9 cellular contexts compared by ENCODE assay signal in genomic region chr21:25895565-25896205, GRCh38.
DNase-seq lines count a peak whose midpoint lies in the region; FAIRE-seq and TF ChIP-seq lines count a peak whose summit lies in the region.
"Had no signal": no experiment of that assay in that cellular context is flagged by ENCODE, and none has a peak within 500 bp of the region (broad histone marks: within the 10 kb centered on the region; RNA-seq: fewer than 3 reads in every experiment).

No MANE protein-coding gene starts in this region.

- H3K27ac ChIP-seq in PC-9, result no peak overlapping the region
- H3K27ac ChIP-seq in neuronal stem cell (replicated peaks; ENCODE audit: low read length), result no peak overlapping the region
- H3K27ac ChIP-seq: SJSA1 had no signal

- H2AK5ac ChIP-seq in neuronal stem cell (ENCODE audit: low read depth, low read length), result no peak overlapping the region

- BruUV-seq in PC-9 (replicated peaks; lab: Mats Ljungman, UMichigan), result no TSS peak

- H2BK120ac ChIP-seq in neuronal stem cell (ENCODE audit: low read depth, low read length), result no peak overlapping the region

- CTCF ChIA-PET in PC-9 (lab: Charles Lee), result no interaction called here

- H3K14ac ChIP-seq in neuronal stem cell (ENCODE audit: low read length), result no peak overlapping the region

- H3K27ac Mint-ChIP-seq in neural crest cell (ENCODE audit: unreplicated experiment), result no peak overlapping the region

- no peak for DNase-seq in D721Med (ENCODE audit: insufficient read length, low spot score)
- DNase-seq in GM20000 (ENCODE audit: low spot score), result peak; percentile 24
- peak; percentile 31 for DNase-seq in HPDE6-E6E7 (ENCODE audit: extremely low spot score)
- DNase-seq in PC-9, result no peak
- DNase-seq in neural crest cell (ENCODE audit: low read depth, low spot score), result no peak
- DNase-seq in COLO668 (lab: John Stamatoyannopoulos, UW; ENCODE audit: unreplicated experiment), result no peak
- no peak for DNase-seq in neuronal stem cell (ENCODE audit: low spot score)

- H3K27me3 ChIP-seq in PC-9 (ENCODE audit: insufficient read depth, low read depth) (no peaks in the 10 kb centered on the region), neuronal stem cell (ENCODE audit: control insufficient read depth in 3 of 3, insufficient read depth in 3 of 3, low read depth in 1 of 3, low read length in 3 of 3) (no peaks in the 10 kb centered on the region)
- H3K27me3 ChIP-seq: SJSA1 had no signal

- no peak overlapping the region for H3K9ac ChIP-seq in neuronal stem cell (ENCODE audit: low read depth, low read length, poor library complexity)

- H4K20me1 ChIP-seq in PC-9 (ENCODE audit: insufficient read depth), result peaks cover 4% of the 10 kb centered on the region; the same call in 1 of the 2 replicates

- no peak overlapping the region for H2BK12ac ChIP-seq in neuronal stem cell (ENCODE audit: low read length)

- no peak overlapping the region for H3K23ac ChIP-seq in neuronal stem cell (ENCODE audit: low read depth, low read length, poor library complexity)

- peaks cover 53% of the 10 kb centered on the region for H3K36me3 Mint-ChIP-seq in neural crest cell (ENCODE audit: low read depth)

- no peaks in the 10 kb centered on the region for H3K79me1 ChIP-seq in neuronal stem cell (ENCODE audit: low read depth, low read length)

- TF ChIP-seq CTCF in D721Med (IDR thresholded peaks at IDR 0.05; ENCODE audit: insufficient read depth, missing control alignments) (peak; percentile 50), GM20000 (IDR thresholded peaks at IDR 0.05; ENCODE audit: extremely low read depth, missing control alignments) (no peak), PC-9 (conservative IDR thresholded peaks at IDR 0.05) (peak; percentile 47; the same call in 1 of the 2 replicates), neural crest cell (conservative IDR thresholded peaks at IDR 0.05) (peak; percentile 54)

- no peak overlapping the region for H4K8ac ChIP-seq in neuronal stem cell (ENCODE audit: low read depth, low read length)

- WGBS in neuronal stem cell (ENCODE audit: extremely low coverage in 2 of 2, insufficient read length in 2 of 2, insufficient replicate concordance in 1 of 2), 2 donors, result no CpG with 5 or more reads among the region's 6 CpGs

- no peak overlapping the region for H3K4me2 ChIP-seq in PC-9
- H3K4me2 ChIP-seq in neuronal stem cell (ENCODE audit: insufficient read depth, low read length, poor library complexity, severe bottlenecking), result no peak overlapping the region

- H3F3A ChIP-seq in PC-9 (ENCODE audit: insufficient read depth, low read depth), result no peaks in the 10 kb centered on the region

- H3K4me1 ChIP-seq in PC-9 (replicated peaks; ENCODE audit: insufficient read depth) (no peaks in the 10 kb centered on the region), neuronal stem cell (ENCODE audit: control insufficient read depth in 2 of 2, insufficient read depth in 1 of 2, low read depth in 1 of 2, low read length in 2 of 2) (no peaks in the 10 kb centered on the region)
- H3K4me1 ChIP-seq: SJSA1 had no signal

- H3K9me3 Mint-ChIP-seq in neural crest cell, result peaks cover 7% of the 10 kb centered on the region

- H3K36me3 ChIP-seq in PC-9 (ENCODE audit: low read depth) (0 out of 2 replicates have a peak, but pooled peaks cover 3% of the 10 kb centered on the region), neuronal stem cell (replicated peaks in 1 of 2; ENCODE audit: control insufficient read depth in 2 of 2, insufficient read depth in 2 of 2, low read length in 2 of 2) (peaks cover 20 to 91% of the 10 kb centered on the region in 2 donors)

- no peak for FAIRE-seq in D721Med (lab: Jason Lieb, UNC)
- peak; percentile 90 for FAIRE-seq in endometrium (lab: Jason Lieb, UNC)

- H2AFZ ChIP-seq in PC-9 (no peak overlapping the region), neuronal stem cell (ENCODE audit: low read length) (no peak overlapping the region)

- H3K4me3 ChIP-seq in PC-9 (no peak overlapping the region), neuronal stem cell (ENCODE audit: low read length in 2 of 2) (no peak overlapping the region)
- H3K4me3 ChIP-seq: SJSA1 had no signal

- H2BK15ac ChIP-seq in neuronal stem cell (ENCODE audit: low read length), result no peak overlapping the region

- H3K9me2 ChIP-seq in PC-9 (ENCODE audit: insufficient read depth), result no peaks in the 10 kb centered on the region

- H3K4me3 Mint-ChIP-seq in neural crest cell, result no peak overlapping the region

- no peak overlapping the region for H4K91ac ChIP-seq in neuronal stem cell (ENCODE audit: low read depth, low read length, poor library complexity)

- POLR2A ChIA-PET in PC-9 (lab: Charles Lee; ENCODE audit: unreplicated experiment), result interaction anchor here (0.7 kb wide), 1 partner anchor 273 kb away, joined by 7 read pairs; no protein-coding TSS in a partner anchor

- H3K4me1 Mint-ChIP-seq in neural crest cell, result no peaks in the 10 kb centered on the region

- H3K4ac ChIP-seq in neuronal stem cell (ENCODE audit: low read length), result no peak overlapping the region

- intact Hi-C loops in PC-9 (cut with micrococcal nuclease; ENCODE audit: unreplicated experiment), result loop anchor here (2.0 kb wide), 1 partner anchor 275 kb away; the partner anchor contains the start of gene APP

- H3K18ac ChIP-seq in neuronal stem cell (ENCODE audit: low read length), result no peak overlapping the region

- no peaks in the 10 kb centered on the region for H3K9me3 ChIP-seq in PC-9 (ENCODE audit: insufficient read depth, low read depth)
- peaks cover 2 to 20% of the 10 kb centered on the region in 2 donors for H3K9me3 ChIP-seq in neuronal stem cell (replicated peaks in 1 of 2; ENCODE audit: control insufficient read depth in 2 of 2, insufficient read depth in 1 of 2, low read depth in 1 of 2, low read length in 2 of 2)
- H3K9me3 ChIP-seq: SJSA1 had no signal

- H3K79me2 ChIP-seq in PC-9 (ENCODE audit: low read depth), result no peaks in the 10 kb centered on the region

- H2BK5ac ChIP-seq in neuronal stem cell (ENCODE audit: low read length), result no peak overlapping the region

- no peaks in the 10 kb centered on the region for H3K27me3 Mint-ChIP-seq in neural crest cell (ENCODE audit: low read depth)

Comparison
In these comparisons a context has a peak if more than half of its experiments do, and no peak if none do; other contexts are left out.
1. DNase-seq: peak in GM20000 (single experiment) and HPDE6-E6E7 (single experiment); none in D721Med (single experiment), PC-9 (0 of 2), neural crest cell (single experiment), COLO668 (single experiment) and neuronal stem cell (single experiment).